ENCODE assay signal across 7 cellular contexts in genomic region chr10:103281753-103282152, GRCh38. TPM values are rescaled to one million over a fixed set of nuclear protein-coding genes. Genes with fewer than 3 reads are reported as not detected.
DNase-seq lines count a peak whose midpoint lies in the region; ATAC-seq and TF ChIP-seq lines count a peak whose summit lies in the region.

No MANE protein-coding gene starts in this region.

- H3K27me3 Mint-ChIP-seq in activated naive CD4-positive, alpha-beta T cell treated with anti-CD3 and anti-CD28 coated beads for 36 hours (ENCODE audit: low read depth): peaks cover 47% of the 10 kb centered on the region

- CTCF ChIA-PET in activated naive CD4-positive, alpha-beta T cell treated with anti-CD3 and anti-CD28 coated beads for 36 hours (lab: Charles Lee): no interaction called here

- no peaks in the 10 kb centered on the region for H3K36me3 Mint-ChIP-seq in activated naive CD4-positive, alpha-beta T cell treated with anti-CD3 and anti-CD28 coated beads for 36 hours (ENCODE audit: low read depth)

- H3K9me3 Mint-ChIP-seq in activated naive CD4-positive, alpha-beta T cell treated with anti-CD3 and anti-CD28 coated beads for 36 hours: no peaks in the 10 kb centered on the region

- peak; percentile 17 for DNase-seq in HT1080 (ENCODE audit: low read depth)
- DNase-seq in NCI-H345 treated with DMSO at 0.1 percent for 48 hours (lab: John Stamatoyannopoulos, UW; ENCODE audit: unreplicated experiment): peak; percentile 69
- peak; percentile 87 for DNase-seq in ecto neural progenitor cell (ENCODE audit: low spot score)
- no peak for DNase-seq in retinal pigment epithelial cell (ENCODE audit: low read depth)
- no peak for DNase-seq in activated naive CD4-positive, alpha-beta T cell treated with anti-CD3 and anti-CD28 coated beads for 36 hours
- DNase-seq in Peyer's patch: no peak

- H3K4me3 ChIP-seq in retinal pigment epithelial cell (ENCODE audit: low read length) (peak overlapping the region; percentile 19), Peyer's patch (no peak overlapping the region)

- H3K4me1 ChIP-seq in Peyer's patch: peaks cover 0 to 14% (median 4%) of the 10 kb centered on the region in 4 donors

- H3K36me3 ChIP-seq in Peyer's patch: no peaks in the 10 kb centered on the region

- TF ChIP-seq POLR2A in Peyer's patch (IDR thresholded peaks at IDR 0.05): no peak

- peaks cover 0 to 19% of the 10 kb centered on the region in 2 donors for H3K27me3 ChIP-seq in Peyer's patch

- H3K9me3 ChIP-seq in Peyer's patch: no peaks in the 10 kb centered on the region

- intact Hi-C loops in activated naive CD4-positive, alpha-beta T cell treated with anti-CD3 and anti-CD28 coated beads for 36 hours (cut with micrococcal nuclease): no loop called here

- peaks cover 9% of the 10 kb centered on the region for H3K4me1 Mint-ChIP-seq in activated naive CD4-positive, alpha-beta T cell treated with anti-CD3 and anti-CD28 coated beads for 36 hours (ENCODE audit: low read depth)

- no peak overlapping the region for H3K27ac ChIP-seq in Peyer's patch

- H3K27ac Mint-ChIP-seq in activated naive CD4-positive, alpha-beta T cell treated with anti-CD3 and anti-CD28 coated beads for 36 hours: no peak overlapping the region

- no peak for TF ChIP-seq CTCF in retinal pigment epithelial cell (conservative IDR thresholded peaks at IDR 0.05; ENCODE audit: low read depth, low read length)
- no peak for TF ChIP-seq CTCF in Peyer's patch (IDR thresholded peaks at IDR 0.05)

- no peak overlapping the region for H3K4me3 Mint-ChIP-seq in activated naive CD4-positive, alpha-beta T cell treated with anti-CD3 and anti-CD28 coated beads for 36 hours

- ATAC-seq in GM18519 (IDR thresholded peaks at IDR 0.05; ENCODE audit: low FRiP score, unreplicated experiment): no peak

RNA-seq across cellular contexts. Expression of gene INA, which starts 4.8 kb away (rescaled TPM):
- total RNA-seq in HT1080 (2014; rRNA removed; shearing (Covaris generic)): not detected in 2 replicates
- polyA plus RNA-seq in HT1080 (2015; cell fraction: cytosol; rRNA removed): not detected in 2 replicates
- not detected in 2 replicates for polyA plus RNA-seq in HT1080 (2015; cell fraction: nucleus; rRNA removed)
- total RNA-seq in activated naive CD4-positive, alpha-beta T cell treated with anti-CD3 and anti-CD28 coated beads for 36 hours: under 1 TPM; 0.10 TPM
- total RNA-seq in Peyer's patch: 1 to 10 TPM in 1 of 4 donors, under 1 TPM in 1, not detected in 2; 0.35 to 1.1 TPM

RNA-seq across cellular contexts. Expression of gene RPEL1, which starts 36.1 kb away (rescaled TPM):
- total RNA-seq in HT1080 (2014; rRNA removed; shearing (Covaris generic)): not detected in 2 replicates
- polyA plus RNA-seq in HT1080 (2015; cell fraction: cytosol; rRNA removed): 0.03 TPM in 1 of 2 replicates, not detected in the other
- 0.09 TPM in 1 of 2 replicates, not detected in the other for polyA plus RNA-seq in HT1080 (2015; cell fraction: nucleus; rRNA removed)
- total RNA-seq in activated naive CD4-positive, alpha-beta T cell treated with anti-CD3 and anti-CD28 coated beads for 36 hours: under 1 TPM in 1 of 2 experiments, not detected in 1; 0.17 TPM
- under 1 TPM in 2 of 4 donors, not detected in 2; 0.40 to 0.88 TPM for total RNA-seq in Peyer's patch

Comparison
In these comparisons a context has a peak if more than half of its experiments do, and no peak if none do; other contexts are left out.
1. DNase-seq: peak in HT1080 (single experiment), NCI-H345 treated with DMSO at 0.1 percent for 48 hours (single experiment) and ecto neural progenitor cell (single experiment); none in retinal pigment epithelial cell (single experiment), activated naive CD4-positive, alpha-beta T cell treated with anti-CD3 and anti-CD28 coated beads for 36 hours (single experiment) and Peyer's patch (0 of 3).